32 cellular contexts compared by ENCODE assay signal in genomic region chr3:43128458-43128857, GRCh38.
"Had no signal": no experiment of that assay in that cellular context is flagged by ENCODE, and none has a peak within 500 bp of the region (broad histone marks: within the 10 kb centered on the region; RNA-seq: fewer than 3 reads in every experiment).

No MANE protein-coding gene starts in this region.

- H3K36me3 ChIP-seq: breast epithelium, MG63, WERI-Rb-1 had no signal

- DNase-seq: activated CD4-positive, alpha-beta memory T cell treated with anti-CD3 and anti-CD28 coated beads, Interleukin-2, amount 10 ng/mL, durations not matched to agents 7 days and 5 days; activated CD4-positive, alpha-beta T cell treated with anti-CD3 and anti-CD28 coated beads for 1 hour; activated CD4-positive, alpha-beta T cell treated with anti-CD3 and anti-CD28 coated beads for 48 hours; activated CD4-positive, CD25-positive, alpha-beta regulatory T cell; activated CD8-positive, alpha-beta memory T cell treated with anti-CD3 and anti-CD28 coated beads for 24 hours; activated CD8-positive, alpha-beta memory T cell treated with anti-CD3 and anti-CD28 coated beads, Interleukin-2, amount 10 ng/mL, durations not matched to agents 7 days and 5 days; activated CD8-positive, alpha-beta memory T cell treated with anti-CD3 and anti-CD28 coated beads, Interleukin-2, amount 50 U/mL, for 48 hours; activated effector memory CD4-positive, alpha-beta T cell treated with Interleukin-2 at 50 U/mL for 16 hours; activated naive CD4-positive, alpha-beta T cell treated with anti-CD3 and anti-CD28 coated beads, Interleukin-2, amount 10 ng/mL, durations not matched to agents 7 days and 5 days; activated T-cell treated with anti-CD3 and anti-CD28 coated beads, Interleukin-2, amount 50 U/mL, for 48 hours; amygdala; body of pancreas; Kasumi-1; KG1; MG63; NCI-H1105; NCI-H1417 treated with DMSO at 0.1 percent for 48 hours; NCI-H1694; NCI-H1930; NCI-H2081 treated with DMSO at 0.1 percent for 48 hours; NCI-H226; NCI-H446 treated with DMSO at 0.1 percent for 48 hours; NCI-H524; SHP77; SW 1271; T-helper 1 cell; T-helper 2 cell; T-helper 9 cell; WERI-Rb-1 had no signal

- H3K4me1 Mint-ChIP-seq: activated CD4-positive, alpha-beta memory T cell treated with anti-CD3 and anti-CD28 coated beads, Interleukin-2, amount 10 ng/mL, durations not matched to agents 7 days and 5 days; activated CD8-positive, alpha-beta memory T cell treated with anti-CD3 and anti-CD28 coated beads, Interleukin-2, amount 10 ng/mL, durations not matched to agents 7 days and 5 days; activated naive CD4-positive, alpha-beta T cell treated with anti-CD3 and anti-CD28 coated beads, Interleukin-2, amount 10 ng/mL, durations not matched to agents 7 days and 5 days had no signal

- H3K9me3 ChIP-seq: body of pancreas, breast epithelium had no signal

- H3K27me3 ChIP-seq: body of pancreas, breast epithelium, MG63 had no signal

- H3K4me3 ChIP-seq: body of pancreas, breast epithelium, MG63 had no signal

- H3K27ac Mint-ChIP-seq: activated CD4-positive, alpha-beta memory T cell treated with anti-CD3 and anti-CD28 coated beads, Interleukin-2, amount 10 ng/mL, durations not matched to agents 7 days and 5 days; activated CD8-positive, alpha-beta memory T cell treated with anti-CD3 and anti-CD28 coated beads, Interleukin-2, amount 10 ng/mL, durations not matched to agents 7 days and 5 days; activated naive CD4-positive, alpha-beta T cell treated with anti-CD3 and anti-CD28 coated beads, Interleukin-2, amount 10 ng/mL, durations not matched to agents 7 days and 5 days; activated naive CD8-positive, alpha-beta T cell had no signal

- H3K36me3 Mint-ChIP-seq: activated CD8-positive, alpha-beta memory T cell treated with anti-CD3 and anti-CD28 coated beads, Interleukin-2, amount 10 ng/mL, durations not matched to agents 7 days and 5 days had no signal

- H3K4me3 Mint-ChIP-seq: activated CD4-positive, alpha-beta memory T cell treated with anti-CD3 and anti-CD28 coated beads, Interleukin-2, amount 10 ng/mL, durations not matched to agents 7 days and 5 days; activated CD8-positive, alpha-beta memory T cell treated with anti-CD3 and anti-CD28 coated beads, Interleukin-2, amount 10 ng/mL, durations not matched to agents 7 days and 5 days; activated naive CD4-positive, alpha-beta T cell treated with anti-CD3 and anti-CD28 coated beads, Interleukin-2, amount 10 ng/mL, durations not matched to agents 7 days and 5 days; activated naive CD8-positive, alpha-beta T cell had no signal

- H3K27me3 Mint-ChIP-seq: activated naive CD8-positive, alpha-beta T cell had no signal

- ATAC-seq: activated CD8-positive, alpha-beta memory T cell treated with anti-CD3 and anti-CD28 coated beads, Interleukin-2, amount 10 ng/mL, durations not matched to agents 7 days and 5 days; body of pancreas; Panc1 had no signal

- H3K4me1 ChIP-seq: body of pancreas, breast epithelium had no signal

- H3K27ac ChIP-seq: body of pancreas, breast epithelium, WERI-Rb-1 had no signal
